9 cellular contexts compared by ENCODE assay signal in genomic region chr22:24985824-24986214, GRCh38. TPM values are rescaled to one million over a fixed set of nuclear protein-coding genes. Genes with fewer than 3 reads are reported as not detected.
A peak's percentile ranks its signal among the peaks of the same experiment; 100 is the strongest.
DNase-seq lines count a peak whose midpoint lies in the region; ATAC-seq and TF ChIP-seq lines count a peak whose summit lies in the region.
"Had no signal": no experiment of that assay in that cellular context is flagged by ENCODE, and none has a peak within 500 bp of the region (broad histone marks: within the 10 kb centered on the region; RNA-seq: fewer than 3 reads in every experiment).

No MANE protein-coding gene starts in this region.

- peak overlapping the region; percentile 33 for H3K4me2 ChIP-seq in hepatocyte

- DNase-seq in KG1 (lab: John Stamatoyannopoulos, UW) (peak; percentile 30), astrocyte of the spinal cord (ENCODE audit: low read depth, low spot score) (peak; percentile 84), hepatocyte (ENCODE audit: low spot score) (no peak), spleen (no peak), middle frontal gyrus (ENCODE audit: extremely low spot score, low spot score) (no peak), GM19238 (ENCODE audit: insufficient read length, low spot score) (no peak)
- no peak for DNase-seq in effector CD4-positive, alpha-beta T cell

- H3K9me2 ChIP-seq in hepatocyte (replicated peaks; ENCODE audit: insufficient read depth), result no peaks in the 10 kb centered on the region

- no peak overlapping the region for H3K4me3 ChIP-seq in astrocyte of the spinal cord (ENCODE audit: low read depth, low read length)
- no peak overlapping the region for H3K4me3 ChIP-seq in hepatocyte
- H3K4me3 ChIP-seq in spleen, result no peak overlapping the region
- H3K4me3 ChIP-seq: SK-N-MC had no signal

- no peaks in the 10 kb centered on the region for H3K4me1 ChIP-seq in hepatocyte (ENCODE audit: insufficient read depth)
- peaks cover 0 to 48% (median 13%) of the 10 kb centered on the region in 6 donors for H3K4me1 ChIP-seq in spleen

- peaks cover 53% of the 10 kb centered on the region for H3K79me2 ChIP-seq in hepatocyte

- intact Hi-C loops in spleen (cut with DNase I; ENCODE audit: low total_unique reads), result no loop called here

- no peak for TF ChIP-seq CTCF in astrocyte of the spinal cord (IDR thresholded peaks at IDR 0.05; ENCODE audit: low read depth, low read length)
- no peak for TF ChIP-seq CTCF in hepatocyte (IDR thresholded peaks at IDR 0.05; ENCODE audit: poor library complexity)
- no peak for TF ChIP-seq CTCF in spleen (IDR thresholded peaks at IDR 0.05 in 8 of 11, conservative IDR thresholded peaks at IDR 0.05 in 3 of 11)

- 61% methylated on average over 9 of the region's 9 CpGs for WGBS in hepatocyte (ENCODE audit: low lambda C conversion rate, missing lambda C conversion rate)
- WGBS in spleen, 5 donors, result 15 to 19% (median 16%) methylated on average over 9 of the region's 9 CpGs

- H3K27ac ChIP-seq in hepatocyte (peak overlapping the region; percentile 61), spleen (peak overlapping the region in 5 of 8 donors; percentile 17 to 65 (median 40))
- H3K27ac ChIP-seq: SK-N-MC had no signal

- in situ Hi-C loops in astrocyte of the spinal cord (cut with HindIII; ENCODE audit: low sequenced_read_pairs), result no loop called here

- ATAC-seq in GM21576 (IDR thresholded peaks at IDR 0.05; ENCODE audit: unreplicated experiment), result no peak

- H3K36me3 ChIP-seq in hepatocyte (replicated peaks; ENCODE audit: insufficient read depth, low read depth) (no peaks in the 10 kb centered on the region), spleen (no peaks in the 10 kb centered on the region)

- H2AFZ ChIP-seq in hepatocyte, result no peak overlapping the region

- H3K27me3 ChIP-seq in hepatocyte, result no peaks in the 10 kb centered on the region
- H3K27me3 ChIP-seq in spleen (replicated peaks in 1 of 7), result peaks cover 0 to 13% (median 0%) of the 10 kb centered on the region in 7 donors

- H4K20me1 ChIP-seq in hepatocyte (ENCODE audit: insufficient read depth, poor library complexity, severe bottlenecking), result no peaks in the 10 kb centered on the region

- no peak for TF ChIP-seq POLR2A in spleen (IDR thresholded peaks at IDR 0.05)

- H3K9me3 ChIP-seq in hepatocyte (ENCODE audit: low read depth) (no peaks in the 10 kb centered on the region), spleen (no peaks in the 10 kb centered on the region)

RNA-seq across cellular contexts. Expression of gene KIAA1671, which starts 33.3 kb away (rescaled TPM):
- total RNA-seq in hepatocyte (24.1 and 26.5 TPM in 2 replicates), spleen (10 to 100 TPM in 4 of 7 donors, 1 to 10 TPM in 3; 7.4 to 11.9 (median 11.4) TPM)
- polyA plus RNA-seq in hepatocyte (7.0 and 8.1 TPM in 2 replicates), spleen (1 to 10 TPM in 2 of 3 donors, under 1 TPM in 1; 0.72 to 2.7 (median 1.0) TPM)

RNA-seq across cellular contexts. Expression of gene LHFPL7, which starts 39.3 kb away (rescaled TPM):
- total RNA-seq in hepatocyte, result not detected in 2 replicates
- not detected in 2 replicates for polyA plus RNA-seq in hepatocyte
- total RNA-seq in spleen, result not detected
- not detected for polyA plus RNA-seq in spleen

Comparison
In these comparisons a context has a peak if more than half of its experiments do, and no peak if none do; other contexts are left out.
1. DNase-seq: peak in KG1 (single experiment) and astrocyte of the spinal cord (single experiment); none in hepatocyte (single experiment), spleen (single experiment), middle frontal gyrus (single experiment), GM19238 (single experiment) and effector CD4-positive, alpha-beta T cell (single experiment).